1 cellular context compared by ENCODE assay signal in the genomic region with DNA sequence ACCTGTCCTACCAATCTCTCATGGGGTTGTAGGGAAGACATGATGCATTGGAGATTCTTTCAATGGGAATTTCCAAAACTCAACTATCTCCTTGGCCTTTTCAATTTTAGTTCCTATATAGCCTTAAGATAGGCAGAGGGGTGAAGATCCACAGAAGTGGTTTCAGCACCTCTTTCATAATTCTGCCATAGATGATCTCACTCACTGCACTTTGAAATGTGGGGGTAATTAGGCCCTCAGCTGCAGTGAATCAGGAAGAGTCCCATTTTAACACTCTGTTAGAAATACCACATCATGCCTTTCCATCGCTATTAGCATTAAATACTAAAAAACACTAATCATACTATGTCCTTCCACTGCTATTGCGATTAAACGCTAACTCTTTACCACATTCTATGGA.
TF ChIP-seq lines count a peak whose summit lies in the region.

No MANE protein-coding gene starts in this region.

TF ChIP-seq in GM23338, 12 proteins besides CTCF, POLR2A, EP300 and RAD21 (continued from another document):
- TF ChIP-seq, protein P1, sequence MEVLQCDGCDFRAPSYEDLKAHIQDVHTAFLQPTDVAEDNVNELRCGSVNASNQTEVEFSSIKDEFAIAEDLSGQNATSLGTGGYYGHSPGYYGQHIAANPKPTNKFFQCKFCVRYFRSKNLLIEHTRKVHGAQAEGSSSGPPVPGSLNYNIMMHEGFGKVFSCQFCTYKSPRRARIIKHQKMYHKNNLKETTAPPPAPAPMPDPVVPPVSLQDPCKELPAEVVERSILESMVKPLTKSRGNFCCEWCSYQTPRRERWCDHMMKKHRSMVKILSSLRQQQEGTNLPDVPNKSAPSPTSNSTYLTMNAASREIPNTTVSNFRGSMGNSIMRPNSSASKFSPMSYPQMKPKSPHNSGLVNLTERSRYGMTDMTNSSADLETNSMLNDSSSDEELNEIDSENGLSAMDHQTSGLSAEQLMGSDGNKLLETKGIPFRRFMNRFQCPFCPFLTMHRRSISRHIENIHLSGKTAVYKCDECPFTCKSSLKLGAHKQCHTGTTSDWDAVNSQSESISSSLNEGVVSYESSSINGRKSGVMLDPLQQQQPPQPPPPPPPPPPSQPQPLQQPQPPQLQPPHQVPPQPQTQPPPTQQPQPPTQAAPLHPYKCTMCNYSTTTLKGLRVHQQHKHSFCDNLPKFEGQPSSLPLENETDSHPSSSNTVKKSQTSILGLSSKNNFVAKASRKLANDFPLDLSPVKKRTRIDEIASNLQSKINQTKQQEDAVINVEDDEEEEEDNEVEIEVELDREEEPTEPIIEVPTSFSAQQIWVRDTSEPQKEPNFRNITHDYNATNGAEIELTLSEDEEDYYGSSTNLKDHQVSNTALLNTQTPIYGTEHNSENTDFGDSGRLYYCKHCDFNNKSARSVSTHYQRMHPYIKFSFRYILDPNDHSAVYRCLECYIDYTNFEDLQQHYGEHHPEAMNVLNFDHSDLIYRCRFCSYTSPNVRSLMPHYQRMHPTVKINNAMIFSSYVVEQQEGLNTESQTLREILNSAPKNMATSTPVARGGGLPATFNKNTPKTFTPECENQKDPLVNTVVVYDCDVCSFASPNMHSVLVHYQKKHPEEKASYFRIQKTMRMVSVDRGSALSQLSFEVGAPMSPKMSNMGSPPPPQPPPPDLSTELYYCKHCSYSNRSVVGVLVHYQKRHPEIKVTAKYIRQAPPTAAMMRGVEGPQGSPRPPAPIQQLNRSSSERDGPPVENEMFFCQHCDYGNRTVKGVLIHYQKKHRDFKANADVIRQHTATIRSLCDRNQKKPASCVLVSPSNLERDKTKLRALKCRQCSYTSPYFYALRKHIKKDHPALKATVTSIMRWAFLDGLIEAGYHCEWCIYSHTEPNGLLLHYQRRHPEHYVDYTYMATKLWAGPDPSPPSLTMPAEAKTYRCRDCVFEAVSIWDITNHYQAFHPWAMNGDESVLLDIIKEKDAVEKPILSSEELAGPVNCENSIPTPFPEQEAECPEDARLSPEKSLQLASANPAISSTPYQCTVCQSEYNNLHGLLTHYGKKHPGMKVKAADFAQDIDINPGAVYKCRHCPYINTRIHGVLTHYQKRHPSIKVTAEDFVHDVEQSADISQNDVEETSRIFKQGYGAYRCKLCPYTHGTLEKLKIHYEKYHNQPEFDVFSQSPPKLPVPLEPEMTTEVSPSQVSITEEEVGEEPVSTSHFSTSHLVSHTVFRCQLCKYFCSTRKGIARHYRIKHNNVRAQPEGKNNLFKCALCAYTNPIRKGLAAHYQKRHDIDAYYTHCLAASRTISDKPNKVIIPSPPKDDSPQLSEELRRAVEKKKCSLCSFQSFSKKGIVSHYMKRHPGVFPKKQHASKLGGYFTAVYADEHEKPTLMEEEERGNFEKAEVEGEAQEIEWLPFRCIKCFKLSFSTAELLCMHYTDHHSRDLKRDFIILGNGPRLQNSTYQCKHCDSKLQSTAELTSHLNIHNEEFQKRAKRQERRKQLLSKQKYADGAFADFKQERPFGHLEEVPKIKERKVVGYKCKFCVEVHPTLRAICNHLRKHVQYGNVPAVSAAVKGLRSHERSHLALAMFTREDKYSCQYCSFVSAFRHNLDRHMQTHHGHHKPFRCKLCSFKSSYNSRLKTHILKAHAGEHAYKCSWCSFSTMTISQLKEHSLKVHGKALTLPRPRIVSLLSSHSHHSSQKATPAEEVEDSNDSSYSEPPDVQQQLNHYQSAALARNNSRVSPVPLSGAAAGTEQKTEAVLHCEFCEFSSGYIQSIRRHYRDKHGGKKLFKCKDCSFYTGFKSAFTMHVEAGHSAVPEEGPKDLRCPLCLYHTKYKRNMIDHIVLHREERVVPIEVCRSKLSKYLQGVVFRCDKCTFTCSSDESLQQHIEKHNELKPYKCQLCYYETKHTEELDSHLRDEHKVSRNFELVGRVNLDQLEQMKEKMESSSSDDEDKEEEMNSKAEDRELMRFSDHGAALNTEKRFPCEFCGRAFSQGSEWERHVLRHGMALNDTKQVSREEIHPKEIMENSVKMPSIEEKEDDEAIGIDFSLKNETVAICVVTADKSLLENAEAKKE (CRISPR knock-in tag; IDR thresholded peaks at IDR 0.05) = no peak
- TF ChIP-seq CREB1 (CRISPR knock-in tag; IDR thresholded peaks at IDR 0.05; ENCODE audit: low read depth) = no peak
